1 cellular context compared by ENCODE assay signal in genomic region chr12:45991289-45992249, GRCh38.
A peak's percentile ranks its signal among the peaks of the same experiment; 100 is the strongest.
TF ChIP-seq lines count a peak whose summit lies in the region.

No MANE protein-coding gene starts in this region.

TF ChIP-seq in HepG2, 621 proteins besides CTCF, POLR2A, EP300 and RAD21 (continued from another document and continues in another):
- TF ChIP-seq ARNTL (CRISPR knock-in tag; IDR thresholded peaks at IDR 0.05) (peak; percentile 83), KLF15 (CRISPR knock-in tag; IDR thresholded peaks at IDR 0.05; ENCODE audit: borderline replicate concordance) (no peak), ZNF431 (CRISPR knock-in tag; IDR thresholded peaks at IDR 0.05; ENCODE audit: borderline replicate concordance, low read depth) (0 out of 2 replicates have a peak, but pooled peaks have one; percentile 26), FOXO4 (CRISPR knock-in tag; conservative IDR thresholded peaks at IDR 0.05) (no peak), ZNF850 (CRISPR knock-in tag; conservative IDR thresholded peaks at IDR 0.05) (0 out of 2 replicates have a peak, but pooled peaks have one; percentile 28), CHCHD3 (CRISPR knock-in tag; IDR thresholded peaks at IDR 0.05) (no peak; the same call in 1 of the 2 replicates), MEIS2 (CRISPR knock-in tag; IDR thresholded peaks at IDR 0.05) (no peak), ZSCAN21 (CRISPR knock-in tag; IDR thresholded peaks at IDR 0.05; ENCODE audit: borderline replicate concordance) (peak; percentile 93; the same call in 1 of the 2 replicates), ZNF451 (CRISPR knock-in tag; IDR thresholded peaks at IDR 0.05) (no peak), MXD1 (CRISPR knock-in tag; IDR thresholded peaks at IDR 0.05) (peak; percentile 48; the same call in 1 of the 2 replicates), ZNF788 (CRISPR knock-in tag; IDR thresholded peaks at IDR 0.05; ENCODE audit: borderline replicate concordance) (peak; percentile 75; the same call in 1 of the 2 replicates), DBP (CRISPR knock-in tag; IDR thresholded peaks at IDR 0.05; ENCODE audit: not compliant biosample characterization) (no peak), MAZ (IDR thresholded peaks at IDR 0.05; ENCODE audit: borderline replicate concordance, low read depth, low read length) (no peak), MAZ (CRISPR knock-in tag; IDR thresholded peaks at IDR 0.05; ENCODE audit: low read depth) (peak; percentile 65), ZMYM3 (CRISPR knock-in tag; IDR thresholded peaks at IDR 0.05) (peak; percentile 65; the same call in 1 of the 2 replicates), NRL (CRISPR knock-in tag; IDR thresholded peaks at IDR 0.05; ENCODE audit: borderline replicate concordance) (peak; percentile 85; the same call in 1 of the 2 replicates), ATF6 (CRISPR knock-in tag; conservative IDR thresholded peaks at IDR 0.05) (no peak), REXO4 (CRISPR knock-in tag; IDR thresholded peaks at IDR 0.05; ENCODE audit: borderline replicate concordance) (0 out of 2 replicates have a peak, but pooled peaks have one; percentile 41), THAP8 (CRISPR knock-in tag; IDR thresholded peaks at IDR 0.05; ENCODE audit: borderline replicate concordance) (0 out of 2 replicates have a peak, but pooled peaks have one; percentile 19), HDAC2 (CRISPR knock-in tag; IDR thresholded peaks at IDR 0.05) (peak; percentile 57), NFE2L1 (CRISPR knock-in tag; IDR thresholded peaks at IDR 0.05; ENCODE audit: borderline replicate concordance) (no peak), GZF1 (CRISPR knock-in tag; IDR thresholded peaks at IDR 0.05) (0 out of 2 replicates have a peak, but pooled peaks have one; percentile 57), BRD4 (CRISPR knock-in tag; IDR thresholded peaks at IDR 0.05) (peak; percentile 65), ZNF3 (CRISPR knock-in tag; IDR thresholded peaks at IDR 0.05) (no peak), NR1H2 (CRISPR knock-in tag; IDR thresholded peaks at IDR 0.05; ENCODE audit: borderline replicate concordance, low read depth) (no peak), RFX1 (IDR thresholded peaks at IDR 0.05) (no peak), PATZ1 (CRISPR knock-in tag; IDR thresholded peaks at IDR 0.05) (peak; percentile 71), RFXAP (CRISPR knock-in tag; IDR thresholded peaks at IDR 0.05; ENCODE audit: borderline replicate concordance) (peak; percentile 67), NFATC3 (CRISPR knock-in tag; IDR thresholded peaks at IDR 0.05) (peak; percentile 95; the same call in 1 of the 2 replicates), MAFG (CRISPR knock-in tag; IDR thresholded peaks at IDR 0.05) (no peak), ELF4 (CRISPR knock-in tag; IDR thresholded peaks at IDR 0.05; ENCODE audit: borderline replicate concordance) (no peak), ZMYM2 (CRISPR knock-in tag; IDR thresholded peaks at IDR 0.05) (no peak)
- TF ChIP-seq, protein P1, sequence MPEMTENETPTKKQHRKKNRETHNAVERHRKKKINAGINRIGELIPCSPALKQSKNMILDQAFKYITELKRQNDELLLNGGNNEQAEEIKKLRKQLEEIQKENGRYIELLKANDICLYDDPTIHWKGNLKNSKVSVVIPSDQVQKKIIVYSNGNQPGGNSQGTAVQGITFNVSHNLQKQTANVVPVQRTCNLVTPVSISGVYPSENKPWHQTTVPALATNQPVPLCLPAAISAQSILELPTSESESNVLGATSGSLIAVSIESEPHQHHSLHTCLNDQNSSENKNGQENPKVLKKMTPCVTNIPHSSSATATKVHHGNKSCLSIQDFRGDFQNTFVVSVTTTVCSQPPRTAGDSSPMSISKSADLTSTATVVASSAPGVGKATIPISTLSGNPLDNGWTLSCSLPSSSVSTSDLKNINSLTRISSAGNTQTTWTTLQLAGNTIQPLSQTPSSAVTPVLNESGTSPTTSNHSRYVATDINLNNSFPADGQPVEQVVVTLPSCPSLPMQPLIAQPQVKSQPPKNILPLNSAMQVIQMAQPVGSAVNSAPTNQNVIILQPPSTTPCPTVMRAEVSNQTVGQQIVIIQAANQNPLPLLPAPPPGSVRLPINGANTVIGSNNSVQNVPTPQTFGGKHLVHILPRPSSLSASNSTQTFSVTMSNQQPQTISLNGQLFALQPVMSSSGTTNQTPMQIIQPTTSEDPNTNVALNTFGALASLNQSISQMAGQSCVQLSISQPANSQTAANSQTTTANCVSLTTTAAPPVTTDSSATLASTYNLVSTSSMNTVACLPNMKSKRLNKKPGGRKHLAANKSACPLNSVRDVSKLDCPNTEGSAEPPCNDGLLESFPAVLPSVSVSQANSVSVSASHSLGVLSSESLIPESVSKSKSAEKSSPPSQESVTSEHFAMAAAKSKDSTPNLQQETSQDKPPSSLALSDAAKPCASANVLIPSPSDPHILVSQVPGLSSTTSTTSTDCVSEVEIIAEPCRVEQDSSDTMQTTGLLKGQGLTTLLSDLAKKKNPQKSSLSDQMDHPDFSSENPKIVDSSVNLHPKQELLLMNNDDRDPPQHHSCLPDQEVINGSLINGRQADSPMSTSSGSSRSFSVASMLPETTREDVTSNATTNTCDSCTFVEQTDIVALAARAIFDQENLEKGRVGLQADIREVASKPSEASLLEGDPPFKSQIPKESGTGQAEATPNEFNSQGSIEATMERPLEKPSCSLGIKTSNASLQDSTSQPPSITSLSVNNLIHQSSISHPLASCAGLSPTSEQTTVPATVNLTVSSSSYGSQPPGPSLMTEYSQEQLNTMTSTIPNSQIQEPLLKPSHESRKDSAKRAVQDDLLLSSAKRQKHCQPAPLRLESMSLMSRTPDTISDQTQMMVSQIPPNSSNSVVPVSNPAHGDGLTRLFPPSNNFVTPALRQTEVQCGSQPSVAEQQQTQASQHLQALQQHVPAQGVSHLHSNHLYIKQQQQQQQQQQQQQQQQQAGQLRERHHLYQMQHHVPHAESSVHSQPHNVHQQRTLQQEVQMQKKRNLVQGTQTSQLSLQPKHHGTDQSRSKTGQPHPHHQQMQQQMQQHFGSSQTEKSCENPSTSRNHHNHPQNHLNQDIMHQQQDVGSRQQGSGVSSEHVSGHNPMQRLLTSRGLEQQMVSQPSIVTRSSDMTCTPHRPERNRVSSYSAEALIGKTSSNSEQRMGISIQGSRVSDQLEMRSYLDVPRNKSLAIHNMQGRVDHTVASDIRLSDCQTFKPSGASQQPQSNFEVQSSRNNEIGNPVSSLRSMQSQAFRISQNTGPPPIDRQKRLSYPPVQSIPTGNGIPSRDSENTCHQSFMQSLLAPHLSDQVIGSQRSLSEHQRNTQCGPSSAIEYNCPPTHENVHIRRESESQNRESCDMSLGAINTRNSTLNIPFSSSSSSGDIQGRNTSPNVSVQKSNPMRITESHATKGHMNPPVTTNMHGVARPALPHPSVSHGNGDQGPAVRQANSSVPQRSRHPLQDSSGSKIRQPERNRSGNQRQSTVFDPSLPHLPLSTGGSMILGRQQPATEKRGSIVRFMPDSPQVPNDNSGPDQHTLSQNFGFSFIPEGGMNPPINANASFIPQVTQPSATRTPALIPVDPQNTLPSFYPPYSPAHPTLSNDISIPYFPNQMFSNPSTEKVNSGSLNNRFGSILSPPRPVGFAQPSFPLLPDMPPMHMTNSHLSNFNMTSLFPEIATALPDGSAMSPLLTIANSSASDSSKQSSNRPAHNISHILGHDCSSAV (CRISPR knock-in tag; IDR thresholded peaks at IDR 0.05; ENCODE audit: borderline replicate concordance) = no peak
- TF ChIP-seq, protein P2, sequence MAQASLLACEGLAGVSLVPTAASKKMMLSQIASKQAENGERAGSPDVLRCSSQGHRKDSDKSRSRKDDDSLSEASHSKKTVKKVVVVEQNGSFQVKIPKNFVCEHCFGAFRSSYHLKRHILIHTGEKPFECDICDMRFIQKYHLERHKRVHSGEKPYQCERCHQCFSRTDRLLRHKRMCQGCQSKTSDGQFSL (CRISPR knock-in tag; IDR thresholded peaks at IDR 0.05) = no peak
- TF ChIP-seq, protein P3, sequence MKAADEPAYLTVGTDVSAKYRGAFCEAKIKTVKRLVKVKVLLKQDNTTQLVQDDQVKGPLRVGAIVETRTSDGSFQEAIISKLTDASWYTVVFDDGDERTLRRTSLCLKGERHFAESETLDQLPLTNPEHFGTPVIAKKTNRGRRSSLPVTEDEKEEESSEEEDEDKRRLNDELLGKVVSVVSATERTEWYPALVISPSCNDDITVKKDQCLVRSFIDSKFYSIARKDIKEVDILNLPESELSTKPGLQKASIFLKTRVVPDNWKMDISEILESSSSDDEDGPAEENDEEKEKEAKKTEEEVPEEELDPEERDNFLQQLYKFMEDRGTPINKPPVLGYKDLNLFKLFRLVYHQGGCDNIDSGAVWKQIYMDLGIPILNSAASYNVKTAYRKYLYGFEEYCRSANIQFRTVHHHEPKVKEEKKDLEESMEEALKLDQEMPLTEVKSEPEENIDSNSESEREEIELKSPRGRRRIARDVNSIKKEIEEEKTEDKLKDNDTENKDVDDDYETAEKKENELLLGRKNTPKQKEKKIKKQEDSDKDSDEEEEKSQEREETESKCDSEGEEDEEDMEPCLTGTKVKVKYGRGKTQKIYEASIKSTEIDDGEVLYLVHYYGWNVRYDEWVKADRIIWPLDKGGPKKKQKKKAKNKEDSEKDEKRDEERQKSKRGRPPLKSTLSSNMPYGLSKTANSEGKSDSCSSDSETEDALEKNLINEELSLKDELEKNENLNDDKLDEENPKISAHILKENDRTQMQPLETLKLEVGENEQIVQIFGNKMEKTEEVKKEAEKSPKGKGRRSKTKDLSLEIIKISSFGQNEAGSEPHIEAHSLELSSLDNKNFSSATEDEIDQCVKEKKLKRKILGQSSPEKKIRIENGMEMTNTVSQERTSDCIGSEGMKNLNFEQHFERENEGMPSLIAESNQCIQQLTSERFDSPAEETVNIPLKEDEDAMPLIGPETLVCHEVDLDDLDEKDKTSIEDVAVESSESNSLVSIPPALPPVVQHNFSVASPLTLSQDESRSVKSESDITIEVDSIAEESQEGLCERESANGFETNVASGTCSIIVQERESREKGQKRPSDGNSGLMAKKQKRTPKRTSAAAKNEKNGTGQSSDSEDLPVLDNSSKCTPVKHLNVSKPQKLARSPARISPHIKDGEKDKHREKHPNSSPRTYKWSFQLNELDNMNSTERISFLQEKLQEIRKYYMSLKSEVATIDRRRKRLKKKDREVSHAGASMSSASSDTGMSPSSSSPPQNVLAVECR (CRISPR knock-in tag; IDR thresholded peaks at IDR 0.05; ENCODE audit: borderline replicate concordance) = peak; percentile 87
- TF ChIP-seq, protein P4, sequence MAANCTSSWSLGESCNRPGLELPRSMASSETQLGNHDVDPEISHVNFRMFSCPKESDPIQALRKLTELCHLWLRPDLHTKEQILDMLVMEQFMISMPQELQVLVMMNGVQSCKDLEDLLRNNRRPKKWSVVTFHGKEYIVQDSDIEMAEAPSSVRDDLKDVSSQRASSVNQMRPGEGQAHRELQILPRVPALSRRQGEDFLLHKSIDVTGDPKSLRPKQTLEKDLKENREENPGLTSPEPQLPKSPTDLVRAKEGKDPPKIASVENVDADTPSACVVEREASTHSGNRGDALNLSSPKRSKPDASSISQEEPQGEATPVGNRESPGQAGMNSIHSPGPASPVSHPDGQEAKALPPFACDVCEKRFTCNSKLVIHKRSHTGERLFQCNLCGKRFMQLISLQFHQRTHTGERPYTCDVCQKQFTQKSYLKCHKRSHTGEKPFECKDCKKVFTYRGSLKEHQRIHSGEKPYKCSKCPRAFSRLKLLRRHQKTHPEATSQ (CRISPR knock-in tag; IDR thresholded peaks at IDR 0.05; ENCODE audit: borderline replicate concordance) = peak; percentile 78
